1 cellular context compared by ENCODE assay signal in the genomic region with DNA sequence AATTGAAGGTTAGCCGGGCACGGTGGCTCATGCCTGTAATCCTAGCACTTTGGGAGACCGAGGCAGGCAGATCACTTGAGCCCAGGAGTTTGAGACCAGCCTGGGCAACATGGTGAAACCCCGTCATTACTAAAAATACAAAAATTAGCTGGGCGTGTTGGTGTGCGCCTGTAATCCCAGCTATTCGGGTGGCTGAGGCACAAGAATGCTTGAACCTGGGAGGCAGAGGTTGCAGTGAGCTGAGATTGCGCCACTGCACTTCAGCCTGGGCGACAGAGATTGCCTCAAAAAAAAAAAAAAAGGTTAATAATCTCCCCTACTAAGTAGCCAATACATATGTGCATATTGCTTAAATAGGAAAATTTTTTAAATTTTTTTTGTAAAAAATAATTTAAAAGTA. TPM values are rescaled to one million over a fixed set of nuclear protein-coding genes. Genes with fewer than 3 reads are reported as not detected.
"Had no signal": no experiment of that assay in that cellular context is flagged by ENCODE, and none has a peak within 500 bp of the region (broad histone marks: within the 10 kb centered on the region; RNA-seq: fewer than 3 reads in every experiment).

No MANE protein-coding gene starts in this region.

RNA-seq across cellular contexts. Expression of gene CCDC81, which starts 42.3 kb away (rescaled TPM):
- polyA plus RNA-seq: IgD-negative memory B cell had no signal
